ENCODE assay signal across 9 cellular contexts in the genomic region with DNA sequence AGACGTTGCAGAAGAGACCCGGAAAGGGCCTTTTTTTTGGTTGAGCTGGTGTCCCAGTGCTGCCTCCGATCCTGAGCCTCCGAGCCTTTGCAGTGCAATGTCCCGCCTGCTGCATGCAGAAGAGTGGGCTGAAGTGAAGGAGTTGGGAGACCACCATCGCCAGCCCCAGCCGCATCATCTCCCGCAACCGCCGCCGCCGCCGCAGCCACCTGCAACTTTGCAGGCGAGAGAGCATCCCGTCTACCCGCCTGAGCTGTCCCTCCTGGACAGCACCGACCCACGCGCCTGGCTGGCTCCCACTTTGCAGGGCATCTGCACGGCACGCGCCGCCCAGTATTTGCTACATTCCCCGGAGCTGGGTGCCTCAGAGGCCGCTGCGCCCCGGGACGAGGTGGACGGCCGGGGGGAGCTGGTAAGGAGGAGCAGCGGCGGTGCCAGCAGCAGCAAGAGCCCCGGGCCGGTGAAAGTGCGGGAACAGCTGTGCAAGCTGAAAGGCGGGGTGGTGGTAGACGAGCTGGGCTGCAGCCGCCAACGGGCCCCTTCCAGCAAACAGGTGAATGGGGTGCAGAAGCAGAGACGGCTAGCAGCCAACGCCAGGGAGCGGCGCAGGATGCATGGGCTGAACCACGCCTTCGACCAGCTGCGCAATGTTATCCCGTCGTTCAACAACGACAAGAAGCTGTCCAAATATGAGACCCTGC. TPM values are rescaled to one million over a fixed set of nuclear protein-coding genes. Genes with fewer than 3 reads are reported as not detected.
A peak's percentile ranks its signal among the peaks of the same experiment; 100 is the strongest.
DNase-seq lines count a peak whose midpoint lies in the region; ATAC-seq and TF ChIP-seq lines count a peak whose summit lies in the region.
"Had no signal": no experiment of that assay in that cellular context is flagged by ENCODE, and none has a peak within 500 bp of the region (broad histone marks: within the 10 kb centered on the region; RNA-seq: fewer than 3 reads in every experiment).

No MANE protein-coding gene starts in this region.

- no peak overlapping the region for H3K23ac ChIP-seq in trophoblast cell (ENCODE audit: low read length)

- no peak overlapping the region for H2BK5ac ChIP-seq in trophoblast cell (ENCODE audit: low read depth, low read length, poor library complexity)

- H3K18ac ChIP-seq in trophoblast cell (ENCODE audit: low read length) = no peak overlapping the region

- H3K4me1 ChIP-seq in trophoblast cell (ENCODE audit: control insufficient read depth in 1 of 2, insufficient read depth in 2 of 2, low read length in 2 of 2) = peaks cover 5 to 10% of the 10 kb centered on the region in 2 experiments

- H4K12ac ChIP-seq in trophoblast cell (ENCODE audit: low read depth, low read length) = no peak overlapping the region

- H3K9me3 ChIP-seq in trophoblast cell (ENCODE audit: insufficient read depth, low read depth, low read length) = peaks cover 4% of the 10 kb centered on the region

- peak overlapping the region; percentile 52 for H3K4me2 ChIP-seq in trophoblast cell (ENCODE audit: low read length)

- H3K79me1 ChIP-seq in trophoblast cell (ENCODE audit: low read length) = no peaks in the 10 kb centered on the region

- H2BK120ac ChIP-seq in trophoblast cell (ENCODE audit: insufficient read depth, low read length, poor library complexity) = no peak overlapping the region

- H2BK12ac ChIP-seq in trophoblast cell (ENCODE audit: low read length) = no peak overlapping the region

- H3K27me3 ChIP-seq in trophoblast cell (ENCODE audit: insufficient read depth, low read length) = peaks cover 60% of the 10 kb centered on the region

- POLR2A ChIA-PET in GM10248 (lab: Yijun Ruan, JAX) = no interaction called here

- no peak overlapping the region for H2AK5ac ChIP-seq in trophoblast cell (ENCODE audit: low read length)

- no peak overlapping the region for H4K8ac ChIP-seq in trophoblast cell (ENCODE audit: low read depth, low read length)

- CTCF ChIA-PET in GM10248 (lab: Yijun Ruan, JAX) = interaction anchor here (1.6 kb wide), 1 partner anchor 9 kb away, joined by 4 read pairs; no protein-coding TSS in a partner anchor

- DNase-seq in GM10248 (ENCODE audit: extremely low spot score) (peak; percentile 24), NCI-H345 treated with DMSO at 0.1 percent for 48 hours (lab: John Stamatoyannopoulos, UW; ENCODE audit: unreplicated experiment) (peak; percentile 3), trophoblast cell (no peak), NCI-H774 (lab: John Stamatoyannopoulos, UW) (no peak), left lobe of liver (ENCODE audit: low spot score) (no peak)

- no peak overlapping the region for H4K91ac ChIP-seq in trophoblast cell (ENCODE audit: low read depth, low read length)

- no peak overlapping the region for H3K4me3 ChIP-seq in trophoblast cell (ENCODE audit: low read depth, low read length)

- H2AFZ ChIP-seq in trophoblast cell (ENCODE audit: insufficient read depth, low read length, poor library complexity) = no peak overlapping the region

- no peaks in the 10 kb centered on the region for H3K79me2 ChIP-seq in trophoblast cell (ENCODE audit: control insufficient read depth, insufficient read depth, low read length, poor library complexity)

- H3K9ac ChIP-seq in trophoblast cell (ENCODE audit: low read length) = no peak overlapping the region

- no peak overlapping the region for H3K27ac ChIP-seq in trophoblast cell (ENCODE audit: low read depth, low read length)

- no CpG with 5 or more reads among the region's 49 CpGs for WGBS in trophoblast cell (ENCODE audit: extremely low coverage, insufficient coverage, insufficient read length)

- TF ChIP-seq CTCF in GM10248 (IDR thresholded peaks at IDR 0.05; ENCODE audit: control extremely low read depth, extremely low read depth, low read depth, missing control alignments) = no peak

- no peak overlapping the region for H3K4ac ChIP-seq in trophoblast cell (ENCODE audit: low read depth, low read length)

- ATAC-seq in esophagus mucosa = peak; percentile 44
- ATAC-seq in GM18867 (IDR thresholded peaks at IDR 0.05; ENCODE audit: unreplicated experiment) = no peak
- no peak for ATAC-seq in left lobe of liver
- no peak for ATAC-seq in HG02610 (IDR thresholded peaks at IDR 0.05; ENCODE audit: unreplicated experiment)

- no peak overlapping the region for H3K14ac ChIP-seq in trophoblast cell (ENCODE audit: low read length)

- peaks cover 0 to 1% of the 10 kb centered on the region in 2 experiments for H3K36me3 ChIP-seq in trophoblast cell (ENCODE audit: control insufficient read depth in 1 of 2, insufficient read depth in 2 of 2, low read length in 2 of 2)

RNA-seq across cellular contexts. Expression of gene ATOH1, which starts 0.4 kb away (rescaled TPM):
- total RNA-seq in esophagus mucosa (not detected), left lobe of liver (not detected)
- not detected in 2 replicates for polyA plus RNA-seq in trophoblast cell (2013)
- total RNA-seq: pulmonary artery endothelial cell had no signal

Comparison
In these comparisons a context has a peak if more than half of its experiments do, and no peak if none do; other contexts are left out.
1. DNase-seq: peak in GM10248 (single experiment) and NCI-H345 treated with DMSO at 0.1 percent for 48 hours (single experiment); none in trophoblast cell (0 of 2), NCI-H774 (single experiment) and left lobe of liver (single experiment).